In genomic region chr10:6012506-6012905, GRCh38 we compare ENCODE assay signal across 23 cellular contexts. TPM values are rescaled to one million over a fixed set of nuclear protein-coding genes. Genes with fewer than 3 reads are reported as not detected.
DNase-seq lines count a peak whose midpoint lies in the region; ATAC-seq lines count a peak whose summit lies in the region.
"Had no signal": no experiment of that assay in that cellular context is flagged by ENCODE, and none has a peak within 500 bp of the region (broad histone marks: within the 10 kb centered on the region; RNA-seq: fewer than 3 reads in every experiment).

No MANE protein-coding gene starts in this region.

- H3K36me3 Mint-ChIP-seq in activated T-cell treated with anti-CD3 and anti-CD28 coated beads, Interleukin-2, amount 50 U/mL, for 24 hours (ENCODE audit: low read depth), result peaks cover 68% of the 10 kb centered on the region
- peaks cover 65% of the 10 kb centered on the region for H3K36me3 Mint-ChIP-seq in stimulated activated naive CD8-positive, alpha-beta T cell treated with anti-CD3 and anti-CD28 coated beads, Interleukin-15, Interleukin-2, amounts not matched to agents 100 ng/mL and 50 ng/mL, for 24 hours (ENCODE audit: low read depth)
- H3K36me3 Mint-ChIP-seq in activated T-helper 17 cell treated with anti-CD3 and anti-CD28 coated beads, Interleukin-2, amount 50 U/mL, for 72 hours (ENCODE audit: low read depth), result peaks cover 82% of the 10 kb centered on the region
- H3K36me3 Mint-ChIP-seq: IgD-negative memory B cell had no signal

- peak overlapping the region; percentile 74 for H3K27ac Mint-ChIP-seq in activated T-cell treated with anti-CD3 and anti-CD28 coated beads, Interleukin-2, amount 50 U/mL, for 24 hours
- H3K27ac Mint-ChIP-seq in stimulated activated naive CD8-positive, alpha-beta T cell treated with anti-CD3 and anti-CD28 coated beads, Interleukin-15, Interleukin-2, amounts not matched to agents 100 ng/mL and 50 ng/mL, for 24 hours, result peak overlapping the region; percentile 3
- H3K27ac Mint-ChIP-seq in activated T-helper 17 cell treated with anti-CD3 and anti-CD28 coated beads, Interleukin-2, amount 50 U/mL, for 72 hours, result peak overlapping the region; percentile 93

- peaks cover 69% of the 10 kb centered on the region for H3K4me1 Mint-ChIP-seq in activated T-cell treated with anti-CD3 and anti-CD28 coated beads, Interleukin-2, amount 50 U/mL, for 24 hours (ENCODE audit: low read depth)
- H3K4me1 Mint-ChIP-seq in stimulated activated naive CD8-positive, alpha-beta T cell treated with anti-CD3 and anti-CD28 coated beads, Interleukin-15, Interleukin-2, amounts not matched to agents 100 ng/mL and 50 ng/mL, for 24 hours (ENCODE audit: low read depth), result peaks cover 67% of the 10 kb centered on the region
- H3K4me1 Mint-ChIP-seq in activated T-helper 17 cell treated with anti-CD3 and anti-CD28 coated beads, Interleukin-2, amount 50 U/mL, for 72 hours, result peaks cover 48% of the 10 kb centered on the region

- H3K4me3 Mint-ChIP-seq in activated T-cell treated with anti-CD3 and anti-CD28 coated beads, Interleukin-2, amount 50 U/mL, for 24 hours, result no peak overlapping the region
- H3K4me3 Mint-ChIP-seq in stimulated activated naive CD8-positive, alpha-beta T cell treated with anti-CD3 and anti-CD28 coated beads, Interleukin-15, Interleukin-2, amounts not matched to agents 100 ng/mL and 50 ng/mL, for 24 hours, result peak overlapping the region; percentile 10
- H3K4me3 Mint-ChIP-seq in activated T-helper 17 cell treated with anti-CD3 and anti-CD28 coated beads, Interleukin-2, amount 50 U/mL, for 72 hours, result peak overlapping the region; percentile 43

- no peaks in the 10 kb centered on the region for H3K9me3 Mint-ChIP-seq in activated T-cell treated with anti-CD3 and anti-CD28 coated beads, Interleukin-2, amount 50 U/mL, for 24 hours
- peaks cover 5% of the 10 kb centered on the region for H3K9me3 Mint-ChIP-seq in stimulated activated naive CD8-positive, alpha-beta T cell treated with anti-CD3 and anti-CD28 coated beads, Interleukin-15, Interleukin-2, amounts not matched to agents 100 ng/mL and 50 ng/mL, for 24 hours
- H3K9me3 Mint-ChIP-seq in activated T-helper 17 cell treated with anti-CD3 and anti-CD28 coated beads, Interleukin-2, amount 50 U/mL, for 72 hours, result no peaks in the 10 kb centered on the region
- H3K9me3 Mint-ChIP-seq: IgD-negative memory B cell had no signal

- ATAC-seq in stimulated activated naive CD8-positive, alpha-beta T cell treated with anti-CD3 and anti-CD28 coated beads, Interleukin-15, Interleukin-2, amounts not matched to agents 100 U/mL and 50 U/mL, for 24 hours, result no peak
- ATAC-seq in activated T-helper 17 cell treated with anti-CD3 and anti-CD28 coated beads, Interleukin-2, amount 50 U/mL, for 72 hours (replicated peaks), result no peak
- no peak for ATAC-seq in GM18870 (IDR thresholded peaks at IDR 0.05; ENCODE audit: unreplicated experiment)
- ATAC-seq: PC-3 had no signal

- no peak for DNase-seq in activated T-cell treated with anti-CD3 and anti-CD28 coated beads, Interleukin-2, amount 50 U/mL, for 24 hours
- DNase-seq in activated T-cell treated with anti-CD3 and anti-CD28 coated beads for 4 hours, result no peak
- no peak for DNase-seq in stimulated activated naive CD8-positive, alpha-beta T cell treated with anti-CD3 and anti-CD28 coated beads, Interleukin-15, Interleukin-2, amounts not matched to agents 100 U/mL and 50 U/mL, for 24 hours
- no peak for DNase-seq in AML-193 (lab: John Stamatoyannopoulos, UW)
- DNase-seq in stimulated activated naive CD4-positive, alpha-beta T cell (lab: John Stamatoyannopoulos, UW), result no peak
- DNase-seq: Caco-2, GDM1, GM23248, HCEC 1CT, Karpas-422, MG63, NCI-H1048, NCI-H1436, NCI-H2029, NCI-H526, PC-3, RPMI8226, SHP77 treated with DMSO at 0.1 percent for 48 hours had no signal

- H3K27me3 Mint-ChIP-seq in activated T-cell treated with anti-CD3 and anti-CD28 coated beads, Interleukin-2, amount 50 U/mL, for 24 hours, result no peaks in the 10 kb centered on the region
- no peaks in the 10 kb centered on the region for H3K27me3 Mint-ChIP-seq in stimulated activated naive CD8-positive, alpha-beta T cell treated with anti-CD3 and anti-CD28 coated beads, Interleukin-15, Interleukin-2, amounts not matched to agents 100 ng/mL and 50 ng/mL, for 24 hours
- H3K27me3 Mint-ChIP-seq in activated T-helper 17 cell treated with anti-CD3 and anti-CD28 coated beads, Interleukin-2, amount 50 U/mL, for 72 hours, result no peaks in the 10 kb centered on the region

RNA-seq across cellular contexts. Expression of gene IL15RA, which starts 35.2 kb away (rescaled TPM):
- 10 to 100 TPM; 25.5 to 28.2 TPM for total RNA-seq in activated T-helper 17 cell treated with anti-CD3 and anti-CD28 coated beads, Interleukin-2, amount 50 U/mL, for 72 hours

RNA-seq across cellular contexts. Expression of gene IL2RA, which starts 49.7 kb away (rescaled TPM):
- total RNA-seq in activated T-helper 17 cell treated with anti-CD3 and anti-CD28 coated beads, Interleukin-2, amount 50 U/mL, for 72 hours, result 1,000 to 10,000 TPM; 1,342 to 1,348 TPM
- total RNA-seq: A673, Caco-2, GM23248, PC-3 had no signal

Comparison
In these comparisons a context has a peak if more than half of its experiments do, and no peak if none do; other contexts are left out.
1. H3K27ac Mint-ChIP-seq: peak in every context shown above with its lines; median percentile 93 in activated T-helper 17 cell treated with anti-CD3 and anti-CD28 coated beads, Interleukin-2, amount 50 U/mL, for 72 hours; 74 in activated T-cell treated with anti-CD3 and anti-CD28 coated beads, Interleukin-2, amount 50 U/mL, for 24 hours; 3 in stimulated activated naive CD8-positive, alpha-beta T cell treated with anti-CD3 and anti-CD28 coated beads, Interleukin-15, Interleukin-2, amounts not matched to agents 100 ng/mL and 50 ng/mL, for 24 hours.